In genomic region chr5:188488-189481, GRCh38 we compare ENCODE assay signal across 1 cellular context.
A peak's percentile ranks its signal among the peaks of the same experiment; 100 is the strongest.
TF ChIP-seq lines count a peak whose summit lies in the region.

No MANE protein-coding gene starts in this region.

TF ChIP-seq in HepG2, 621 proteins besides CTCF, POLR2A, EP300 and RAD21 (continued from another document and continues in another):
- TF ChIP-seq DPF2 (CRISPR knock-in tag; IDR thresholded peaks at IDR 0.05; ENCODE audit: borderline replicate concordance, low read depth) (no peak), SSRP1 (CRISPR knock-in tag; IDR thresholded peaks at IDR 0.05) (no peak), NFIC (IDR thresholded peaks at IDR 0.05; ENCODE audit: low read length) (no peak), FOXK1 (CRISPR knock-in tag; IDR thresholded peaks at IDR 0.05; ENCODE audit: borderline replicate concordance, low read depth) (peak; percentile 50; the same call in 1 of the 2 replicates), ZBTB34 (CRISPR knock-in tag; IDR thresholded peaks at IDR 0.05) (no peak), DDIT3 (CRISPR knock-in tag; IDR thresholded peaks at IDR 0.05) (no peak), ZNF274 (CRISPR knock-in tag; IDR thresholded peaks at IDR 0.05) (0 out of 2 replicates have a peak, but pooled peaks have one; percentile 56), ZNF572 (CRISPR knock-in tag; IDR thresholded peaks at IDR 0.05) (0 out of 2 replicates have a peak, but pooled peaks have one; percentile 21), MAFK (conservative IDR thresholded peaks at IDR 0.05 in 1 of 2, IDR thresholded peaks at IDR 0.05 in 1 of 2; ENCODE audit: low read length in 2 of 2) (no peak), ATF5 (CRISPR knock-in tag; IDR thresholded peaks at IDR 0.05; ENCODE audit: low read depth) (no peak), JUNB (CRISPR knock-in tag; IDR thresholded peaks at IDR 0.05; ENCODE audit: borderline replicate concordance) (no peak), KDM3A (CRISPR knock-in tag; IDR thresholded peaks at IDR 0.05; ENCODE audit: low read depth) (no peak), NBN (conservative IDR thresholded peaks at IDR 0.05) (no peak), ZNF792 (CRISPR knock-in tag; IDR thresholded peaks at IDR 0.05) (no peak), ELK4 (CRISPR knock-in tag; IDR thresholded peaks at IDR 0.05; ENCODE audit: borderline replicate concordance) (no peak), ZNF512 (CRISPR knock-in tag; IDR thresholded peaks at IDR 0.05) (no peak), ZBTB4 (CRISPR knock-in tag; IDR thresholded peaks at IDR 0.05; ENCODE audit: borderline replicate concordance) (no peak), ZNF740 (CRISPR knock-in tag; IDR thresholded peaks at IDR 0.05) (no peak), KLF16 (CRISPR knock-in tag; IDR thresholded peaks at IDR 0.05) (no peak), ZNF839 (CRISPR knock-in tag; IDR thresholded peaks at IDR 0.05; ENCODE audit: borderline replicate concordance) (no peak), MTA1 (CRISPR knock-in tag; IDR thresholded peaks at IDR 0.05; ENCODE audit: borderline replicate concordance) (no peak), ZNF512B (CRISPR knock-in tag; IDR thresholded peaks at IDR 0.05; ENCODE audit: borderline replicate concordance) (no peak), NFKBIZ (CRISPR knock-in tag; IDR thresholded peaks at IDR 0.05) (no peak), NAIF1 (CRISPR knock-in tag; IDR thresholded peaks at IDR 0.05; ENCODE audit: borderline replicate concordance) (no peak), LCORL (IDR thresholded peaks at IDR 0.05) (no peak), LCORL (CRISPR knock-in tag; IDR thresholded peaks at IDR 0.05) (peak; percentile 63; the same call in 1 of the 2 replicates), KLF13 (CRISPR knock-in tag; IDR thresholded peaks at IDR 0.05) (no peak), ZNF746 (CRISPR knock-in tag; IDR thresholded peaks at IDR 0.05) (no peak), NFIB (CRISPR knock-in tag; IDR thresholded peaks at IDR 0.05; ENCODE audit: borderline replicate concordance) (no peak), SOX5 (CRISPR knock-in tag; IDR thresholded peaks at IDR 0.05; ENCODE audit: borderline replicate concordance) (0 out of 2 replicates have a peak, but pooled peaks have one; percentile 10), MTF2 (CRISPR knock-in tag; IDR thresholded peaks at IDR 0.05; ENCODE audit: borderline replicate concordance) (no peak; the same call in 1 of the 2 replicates), PBX3 (CRISPR knock-in tag; IDR thresholded peaks at IDR 0.05; ENCODE audit: borderline replicate concordance) (no peak), ZFP1 (CRISPR knock-in tag; IDR thresholded peaks at IDR 0.05) (no peak), AGO1 (IDR thresholded peaks at IDR 0.05; ENCODE audit: low read depth, low read length, poor library complexity, severe bottlenecking) (no peak), ZNF616 (CRISPR knock-in tag; IDR thresholded peaks at IDR 0.05; ENCODE audit: low read depth) (no peak), MBNL3 (CRISPR knock-in tag; conservative IDR thresholded peaks at IDR 0.05) (no peak), PATZ1 (CRISPR knock-in tag; IDR thresholded peaks at IDR 0.05) (0 out of 2 replicates have a peak, but pooled peaks have one; percentile 32), JDP2 (CRISPR knock-in tag; IDR thresholded peaks at IDR 0.05; ENCODE audit: borderline replicate concordance) (no peak), FOXA3 (CRISPR knock-in tag; IDR thresholded peaks at IDR 0.05) (0 out of 2 replicates have a peak, but pooled peaks have one; percentile 25), ZNF710 (CRISPR knock-in tag; IDR thresholded peaks at IDR 0.05; ENCODE audit: borderline replicate concordance) (no peak; the same call in 1 of the 2 replicates), RFXAP (CRISPR knock-in tag; IDR thresholded peaks at IDR 0.05; ENCODE audit: borderline replicate concordance) (no peak), ZNF800 (CRISPR knock-in tag; IDR thresholded peaks at IDR 0.05) (no peak), FIP1L1 (IDR thresholded peaks at IDR 0.05; ENCODE audit: borderline replicate concordance, insufficient read depth, low read depth, low read length) (no peak), TBX3 (IDR thresholded peaks at IDR 0.05; ENCODE audit: borderline replicate concordance) (no peak)
